1 cellular context compared by ENCODE assay signal in the genomic region with DNA sequence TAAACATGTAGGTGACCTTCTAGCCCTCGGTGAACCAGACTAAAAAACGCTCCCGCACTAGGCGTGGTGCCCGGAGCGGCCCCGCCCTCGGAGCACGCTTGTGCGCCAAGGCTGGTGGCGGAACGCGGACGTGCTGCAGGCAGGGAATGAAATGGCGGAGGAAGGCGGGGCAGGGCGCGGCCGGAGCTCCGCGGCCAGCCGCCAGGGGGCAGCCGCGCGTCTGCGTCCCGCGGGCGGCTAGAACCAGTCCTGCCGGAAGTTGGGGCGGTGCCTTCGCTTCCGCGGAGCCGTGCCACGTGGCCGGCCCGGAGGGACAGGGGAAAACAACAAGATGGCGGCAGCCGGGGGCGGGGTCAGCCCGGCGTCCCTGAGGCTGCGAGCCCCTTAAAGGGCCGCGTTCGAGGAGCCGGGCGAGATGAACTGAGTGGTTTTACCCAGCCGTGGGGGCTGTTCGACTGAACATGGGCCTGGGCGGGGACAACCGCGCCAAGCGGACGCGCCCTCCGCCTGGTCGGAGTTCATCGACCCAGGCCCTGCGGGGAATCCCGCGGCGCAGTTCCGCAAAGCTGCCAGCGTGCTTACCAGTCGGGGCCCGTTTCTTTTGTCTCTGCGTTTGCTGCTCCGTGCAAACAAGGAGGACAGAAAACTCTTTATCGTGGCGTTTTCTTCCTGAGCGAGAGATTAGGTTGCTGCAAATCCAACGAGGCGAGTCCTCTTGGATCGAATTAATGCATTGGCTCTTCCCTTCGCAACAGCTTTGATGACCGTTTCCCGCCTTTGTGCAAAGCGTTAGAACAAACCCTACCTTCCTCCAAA.
TF ChIP-seq lines count a peak whose summit lies in the region.

No MANE protein-coding gene starts in this region.

TF ChIP-seq in HepG2, 621 proteins besides CTCF, POLR2A, EP300 and RAD21 (continued from another document and continues in another):
- TF ChIP-seq, protein P1, sequence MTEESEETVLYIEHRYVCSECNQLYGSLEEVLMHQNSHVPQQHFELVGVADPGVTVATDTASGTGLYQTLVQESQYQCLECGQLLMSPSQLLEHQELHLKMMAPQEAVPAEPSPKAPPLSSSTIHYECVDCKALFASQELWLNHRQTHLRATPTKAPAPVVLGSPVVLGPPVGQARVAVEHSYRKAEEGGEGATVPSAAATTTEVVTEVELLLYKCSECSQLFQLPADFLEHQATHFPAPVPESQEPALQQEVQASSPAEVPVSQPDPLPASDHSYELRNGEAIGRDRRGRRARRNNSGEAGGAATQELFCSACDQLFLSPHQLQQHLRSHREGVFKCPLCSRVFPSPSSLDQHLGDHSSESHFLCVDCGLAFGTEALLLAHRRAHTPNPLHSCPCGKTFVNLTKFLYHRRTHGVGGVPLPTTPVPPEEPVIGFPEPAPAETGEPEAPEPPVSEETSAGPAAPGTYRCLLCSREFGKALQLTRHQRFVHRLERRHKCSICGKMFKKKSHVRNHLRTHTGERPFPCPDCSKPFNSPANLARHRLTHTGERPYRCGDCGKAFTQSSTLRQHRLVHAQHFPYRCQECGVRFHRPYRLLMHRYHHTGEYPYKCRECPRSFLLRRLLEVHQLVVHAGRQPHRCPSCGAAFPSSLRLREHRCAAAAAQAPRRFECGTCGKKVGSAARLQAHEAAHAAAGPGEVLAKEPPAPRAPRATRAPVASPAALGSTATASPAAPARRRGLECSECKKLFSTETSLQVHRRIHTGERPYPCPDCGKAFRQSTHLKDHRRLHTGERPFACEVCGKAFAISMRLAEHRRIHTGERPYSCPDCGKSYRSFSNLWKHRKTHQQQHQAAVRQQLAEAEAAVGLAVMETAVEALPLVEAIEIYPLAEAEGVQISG (CRISPR knock-in tag; IDR thresholded peaks at IDR 0.05), result peak; percentile 94
- TF ChIP-seq, protein P2, sequence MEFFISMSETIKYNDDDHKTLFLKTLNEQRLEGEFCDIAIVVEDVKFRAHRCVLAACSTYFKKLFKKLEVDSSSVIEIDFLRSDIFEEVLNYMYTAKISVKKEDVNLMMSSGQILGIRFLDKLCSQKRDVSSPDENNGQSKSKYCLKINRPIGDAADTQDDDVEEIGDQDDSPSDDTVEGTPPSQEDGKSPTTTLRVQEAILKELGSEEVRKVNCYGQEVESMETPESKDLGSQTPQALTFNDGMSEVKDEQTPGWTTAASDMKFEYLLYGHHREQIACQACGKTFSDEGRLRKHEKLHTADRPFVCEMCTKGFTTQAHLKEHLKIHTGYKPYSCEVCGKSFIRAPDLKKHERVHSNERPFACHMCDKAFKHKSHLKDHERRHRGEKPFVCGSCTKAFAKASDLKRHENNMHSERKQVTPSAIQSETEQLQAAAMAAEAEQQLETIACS (CRISPR knock-in tag; IDR thresholded peaks at IDR 0.05), result peak; percentile 28; the same call in 1 of the 2 replicates
- TF ChIP-seq KAT7 (CRISPR knock-in tag; IDR thresholded peaks at IDR 0.05; ENCODE audit: borderline replicate concordance) (peak; percentile 96), HIVEP1 (CRISPR knock-in tag; IDR thresholded peaks at IDR 0.05) (peak; percentile 99), RFXANK (CRISPR knock-in tag; IDR thresholded peaks at IDR 0.05) (peak; percentile 94; the same call in 1 of the 2 replicates), WIZ (CRISPR knock-in tag; IDR thresholded peaks at IDR 0.05) (no peak; the same call in 1 of the 2 replicates), NPAS2 (CRISPR knock-in tag; IDR thresholded peaks at IDR 0.05; ENCODE audit: borderline replicate concordance) (no peak), ZFP36L1 (CRISPR knock-in tag; IDR thresholded peaks at IDR 0.05) (peak; percentile 86), ZNF274 (CRISPR knock-in tag; IDR thresholded peaks at IDR 0.05) (no peak; the same call in 1 of the 2 replicates), ZNF775 (CRISPR knock-in tag; IDR thresholded peaks at IDR 0.05; ENCODE audit: borderline replicate concordance) (no peak; the same call in 1 of the 2 replicates), STAG1 (CRISPR knock-in tag; IDR thresholded peaks at IDR 0.05) (peak; percentile 93), ZNF83 (CRISPR knock-in tag; IDR thresholded peaks at IDR 0.05; ENCODE audit: borderline replicate concordance) (no peak), ZNF160 (CRISPR knock-in tag; IDR thresholded peaks at IDR 0.05) (peak; percentile 82), MTA3 (CRISPR knock-in tag; IDR thresholded peaks at IDR 0.05) (no peak), TAF1 (CRISPR knock-in tag; IDR thresholded peaks at IDR 0.05) (peak; percentile 93), DMAP1 (CRISPR knock-in tag; IDR thresholded peaks at IDR 0.05) (peak; percentile 100), ZNF24 (IDR thresholded peaks at IDR 0.05) (no peak; the same call in 1 of the 2 replicates), ZNF737 (CRISPR knock-in tag; IDR thresholded peaks at IDR 0.05; ENCODE audit: borderline replicate concordance) (no peak), SALL2 (CRISPR knock-in tag; IDR thresholded peaks at IDR 0.05) (peak; percentile 92; the same call in 1 of the 2 replicates), RNF2 (conservative IDR thresholded peaks at IDR 0.05; ENCODE audit: low read depth) (peak; percentile 77), NONO (IDR thresholded peaks at IDR 0.05) (no peak), NONO (CRISPR knock-in tag; conservative IDR thresholded peaks at IDR 0.05) (peak; percentile 98), CCDC6 (CRISPR knock-in tag; IDR thresholded peaks at IDR 0.05) (peak; percentile 99), MED8 (CRISPR knock-in tag; IDR thresholded peaks at IDR 0.05; ENCODE audit: insufficient replicate concordance) (peak; percentile 87)
- TF ChIP-seq, protein P3, sequence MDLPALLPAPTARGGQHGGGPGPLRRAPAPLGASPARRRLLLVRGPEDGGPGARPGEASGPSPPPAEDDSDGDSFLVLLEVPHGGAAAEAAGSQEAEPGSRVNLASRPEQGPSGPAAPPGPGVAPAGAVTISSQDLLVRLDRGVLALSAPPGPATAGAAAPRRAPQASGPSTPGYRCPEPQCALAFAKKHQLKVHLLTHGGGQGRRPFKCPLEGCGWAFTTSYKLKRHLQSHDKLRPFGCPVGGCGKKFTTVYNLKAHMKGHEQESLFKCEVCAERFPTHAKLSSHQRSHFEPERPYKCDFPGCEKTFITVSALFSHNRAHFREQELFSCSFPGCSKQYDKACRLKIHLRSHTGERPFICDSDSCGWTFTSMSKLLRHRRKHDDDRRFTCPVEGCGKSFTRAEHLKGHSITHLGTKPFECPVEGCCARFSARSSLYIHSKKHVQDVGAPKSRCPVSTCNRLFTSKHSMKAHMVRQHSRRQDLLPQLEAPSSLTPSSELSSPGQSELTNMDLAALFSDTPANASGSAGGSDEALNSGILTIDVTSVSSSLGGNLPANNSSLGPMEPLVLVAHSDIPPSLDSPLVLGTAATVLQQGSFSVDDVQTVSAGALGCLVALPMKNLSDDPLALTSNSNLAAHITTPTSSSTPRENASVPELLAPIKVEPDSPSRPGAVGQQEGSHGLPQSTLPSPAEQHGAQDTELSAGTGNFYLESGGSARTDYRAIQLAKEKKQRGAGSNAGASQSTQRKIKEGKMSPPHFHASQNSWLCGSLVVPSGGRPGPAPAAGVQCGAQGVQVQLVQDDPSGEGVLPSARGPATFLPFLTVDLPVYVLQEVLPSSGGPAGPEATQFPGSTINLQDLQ (CRISPR knock-in tag; IDR thresholded peaks at IDR 0.05), result no peak; the same call in 1 of the 2 replicates
- TF ChIP-seq, protein P4, sequence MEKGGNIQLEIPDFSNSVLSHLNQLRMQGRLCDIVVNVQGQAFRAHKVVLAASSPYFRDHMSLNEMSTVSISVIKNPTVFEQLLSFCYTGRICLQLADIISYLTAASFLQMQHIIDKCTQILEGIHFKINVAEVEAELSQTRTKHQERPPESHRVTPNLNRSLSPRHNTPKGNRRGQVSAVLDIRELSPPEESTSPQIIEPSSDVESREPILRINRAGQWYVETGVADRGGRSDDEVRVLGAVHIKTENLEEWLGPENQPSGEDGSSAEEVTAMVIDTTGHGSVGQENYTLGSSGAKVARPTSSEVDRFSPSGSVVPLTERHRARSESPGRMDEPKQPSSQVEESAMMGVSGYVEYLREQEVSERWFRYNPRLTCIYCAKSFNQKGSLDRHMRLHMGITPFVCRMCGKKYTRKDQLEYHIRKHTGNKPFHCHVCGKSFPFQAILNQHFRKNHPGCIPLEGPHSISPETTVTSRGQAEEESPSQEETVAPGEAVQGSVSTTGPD (CRISPR knock-in tag; IDR thresholded peaks at IDR 0.05), result peak; percentile 51; the same call in 1 of the 2 replicates
- TF ChIP-seq, protein P5, sequence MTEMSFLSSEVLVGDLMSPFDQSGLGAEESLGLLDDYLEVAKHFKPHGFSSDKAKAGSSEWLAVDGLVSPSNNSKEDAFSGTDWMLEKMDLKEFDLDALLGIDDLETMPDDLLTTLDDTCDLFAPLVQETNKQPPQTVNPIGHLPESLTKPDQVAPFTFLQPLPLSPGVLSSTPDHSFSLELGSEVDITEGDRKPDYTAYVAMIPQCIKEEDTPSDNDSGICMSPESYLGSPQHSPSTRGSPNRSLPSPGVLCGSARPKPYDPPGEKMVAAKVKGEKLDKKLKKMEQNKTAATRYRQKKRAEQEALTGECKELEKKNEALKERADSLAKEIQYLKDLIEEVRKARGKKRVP (CRISPR knock-in tag; IDR thresholded peaks at IDR 0.05), result peak in 1 of 2 experiments; percentile 66; a peak in 2 of 4 replicates
- TF ChIP-seq, protein P6, sequence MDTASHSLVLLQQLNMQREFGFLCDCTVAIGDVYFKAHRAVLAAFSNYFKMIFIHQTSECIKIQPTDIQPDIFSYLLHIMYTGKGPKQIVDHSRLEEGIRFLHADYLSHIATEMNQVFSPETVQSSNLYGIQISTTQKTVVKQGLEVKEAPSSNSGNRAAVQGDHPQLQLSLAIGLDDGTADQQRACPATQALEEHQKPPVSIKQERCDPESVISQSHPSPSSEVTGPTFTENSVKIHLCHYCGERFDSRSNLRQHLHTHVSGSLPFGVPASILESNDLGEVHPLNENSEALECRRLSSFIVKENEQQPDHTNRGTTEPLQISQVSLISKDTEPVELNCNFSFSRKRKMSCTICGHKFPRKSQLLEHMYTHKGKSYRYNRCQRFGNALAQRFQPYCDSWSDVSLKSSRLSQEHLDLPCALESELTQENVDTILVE (CRISPR knock-in tag; IDR thresholded peaks at IDR 0.05), result peak; percentile 76
- TF ChIP-seq, protein P7, sequence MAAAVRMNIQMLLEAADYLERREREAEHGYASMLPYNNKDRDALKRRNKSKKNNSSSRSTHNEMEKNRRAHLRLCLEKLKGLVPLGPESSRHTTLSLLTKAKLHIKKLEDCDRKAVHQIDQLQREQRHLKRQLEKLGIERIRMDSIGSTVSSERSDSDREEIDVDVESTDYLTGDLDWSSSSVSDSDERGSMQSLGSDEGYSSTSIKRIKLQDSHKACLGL (CRISPR knock-in tag; IDR thresholded peaks at IDR 0.05), result peak; percentile 91; the same call in 1 of the 2 replicates
- TF ChIP-seq, protein P8, sequence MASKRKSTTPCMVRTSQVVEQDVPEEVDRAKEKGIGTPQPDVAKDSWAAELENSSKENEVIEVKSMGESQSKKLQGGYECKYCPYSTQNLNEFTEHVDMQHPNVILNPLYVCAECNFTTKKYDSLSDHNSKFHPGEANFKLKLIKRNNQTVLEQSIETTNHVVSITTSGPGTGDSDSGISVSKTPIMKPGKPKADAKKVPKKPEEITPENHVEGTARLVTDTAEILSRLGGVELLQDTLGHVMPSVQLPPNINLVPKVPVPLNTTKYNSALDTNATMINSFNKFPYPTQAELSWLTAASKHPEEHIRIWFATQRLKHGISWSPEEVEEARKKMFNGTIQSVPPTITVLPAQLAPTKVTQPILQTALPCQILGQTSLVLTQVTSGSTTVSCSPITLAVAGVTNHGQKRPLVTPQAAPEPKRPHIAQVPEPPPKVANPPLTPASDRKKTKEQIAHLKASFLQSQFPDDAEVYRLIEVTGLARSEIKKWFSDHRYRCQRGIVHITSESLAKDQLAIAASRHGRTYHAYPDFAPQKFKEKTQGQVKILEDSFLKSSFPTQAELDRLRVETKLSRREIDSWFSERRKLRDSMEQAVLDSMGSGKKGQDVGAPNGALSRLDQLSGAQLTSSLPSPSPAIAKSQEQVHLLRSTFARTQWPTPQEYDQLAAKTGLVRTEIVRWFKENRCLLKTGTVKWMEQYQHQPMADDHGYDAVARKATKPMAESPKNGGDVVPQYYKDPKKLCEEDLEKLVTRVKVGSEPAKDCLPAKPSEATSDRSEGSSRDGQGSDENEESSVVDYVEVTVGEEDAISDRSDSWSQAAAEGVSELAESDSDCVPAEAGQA (IDR thresholded peaks at IDR 0.05; ENCODE audit: low read depth), result peak; percentile 95
- TF ChIP-seq, protein P8 (CRISPR knock-in tag; IDR thresholded peaks at IDR 0.05; ENCODE audit: borderline replicate concordance), result 0 out of 2 replicates have a peak, but pooled peaks have one; percentile 87
- TF ChIP-seq, protein P9, sequence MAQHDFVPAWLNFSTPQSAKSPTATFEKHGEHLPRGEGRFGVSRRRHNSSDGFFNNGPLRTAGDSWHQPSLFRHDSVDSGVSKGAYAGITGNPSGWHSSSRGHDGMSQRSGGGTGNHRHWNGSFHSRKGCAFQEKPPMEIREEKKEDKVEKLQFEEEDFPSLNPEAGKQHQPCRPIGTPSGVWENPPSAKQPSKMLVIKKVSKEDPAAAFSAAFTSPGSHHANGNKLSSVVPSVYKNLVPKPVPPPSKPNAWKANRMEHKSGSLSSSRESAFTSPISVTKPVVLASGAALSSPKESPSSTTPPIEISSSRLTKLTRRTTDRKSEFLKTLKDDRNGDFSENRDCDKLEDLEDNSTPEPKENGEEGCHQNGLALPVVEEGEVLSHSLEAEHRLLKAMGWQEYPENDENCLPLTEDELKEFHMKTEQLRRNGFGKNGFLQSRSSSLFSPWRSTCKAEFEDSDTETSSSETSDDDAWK (CRISPR knock-in tag; IDR thresholded peaks at IDR 0.05), result no peak
- TF ChIP-seq, protein P10, sequence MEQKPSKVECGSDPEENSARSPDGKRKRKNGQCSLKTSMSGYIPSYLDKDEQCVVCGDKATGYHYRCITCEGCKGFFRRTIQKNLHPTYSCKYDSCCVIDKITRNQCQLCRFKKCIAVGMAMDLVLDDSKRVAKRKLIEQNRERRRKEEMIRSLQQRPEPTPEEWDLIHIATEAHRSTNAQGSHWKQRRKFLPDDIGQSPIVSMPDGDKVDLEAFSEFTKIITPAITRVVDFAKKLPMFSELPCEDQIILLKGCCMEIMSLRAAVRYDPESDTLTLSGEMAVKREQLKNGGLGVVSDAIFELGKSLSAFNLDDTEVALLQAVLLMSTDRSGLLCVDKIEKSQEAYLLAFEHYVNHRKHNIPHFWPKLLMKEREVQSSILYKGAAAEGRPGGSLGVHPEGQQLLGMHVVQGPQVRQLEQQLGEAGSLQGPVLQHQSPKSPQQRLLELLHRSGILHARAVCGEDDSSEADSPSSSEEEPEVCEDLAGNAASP (CRISPR knock-in tag; IDR thresholded peaks at IDR 0.05; ENCODE audit: borderline replicate concordance), result peak; percentile 28; the same call in 1 of the 2 replicates
